20 cellular contexts compared by ENCODE assay signal in the genomic region with DNA sequence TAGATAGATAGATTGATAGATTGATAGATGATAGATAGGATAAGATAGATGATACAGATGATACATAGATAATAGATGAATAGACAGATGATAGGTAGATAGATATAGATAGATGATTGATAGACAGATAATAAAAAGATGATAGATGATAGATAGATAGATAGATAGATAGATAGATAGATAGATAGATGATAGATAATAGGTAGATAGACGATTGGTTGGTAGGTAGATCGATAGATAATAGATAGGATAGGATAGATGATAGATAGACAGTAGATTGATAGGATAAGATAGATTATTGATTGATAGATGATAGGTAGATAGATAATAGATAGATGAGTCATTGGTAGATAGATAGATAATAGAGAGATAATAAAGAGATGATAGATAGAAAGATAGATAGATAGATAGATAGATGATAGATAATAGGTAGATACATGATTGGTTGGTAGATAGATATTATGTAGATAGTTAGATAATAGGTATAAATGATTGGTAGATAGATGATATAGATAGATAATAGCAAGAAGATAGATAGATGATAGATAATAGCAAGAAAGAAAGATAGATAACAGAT.
DNase-seq lines count a peak whose midpoint lies in the region; ATAC-seq, FAIRE-seq and TF ChIP-seq lines count a peak whose summit lies in the region.
"Had no signal": no experiment of that assay in that cellular context is flagged by ENCODE, and none has a peak within 500 bp of the region (broad histone marks: within the 10 kb centered on the region; RNA-seq: fewer than 3 reads in every experiment).

No MANE protein-coding gene starts in this region.

- no peaks in the 10 kb centered on the region for H3K9me3 Mint-ChIP-seq in progenitor cell of endocrine pancreas (ENCODE audit: low read depth)
- peaks cover 0 to 3% (median 0%) of the 10 kb centered on the region in 11 donors for H3K9me3 Mint-ChIP-seq in naive thymus-derived CD4-positive, alpha-beta T cell
- H3K9me3 Mint-ChIP-seq: CD4-positive, alpha-beta T cell; CD8-positive, alpha-beta T cell had no signal

- H3K36me3 ChIP-seq in HEK293 (ENCODE audit: control insufficient read depth in 2 of 2, insufficient read depth in 1 of 2, low read length in 2 of 2) = no peaks in the 10 kb centered on the region
- H3K36me3 ChIP-seq in K562 (ENCODE audit: control insufficient read depth, insufficient read depth, low read length) = no peaks in the 10 kb centered on the region
- no peaks in the 10 kb centered on the region for H3K36me3 ChIP-seq in naive thymus-derived CD4-positive, alpha-beta T cell (ENCODE audit: control insufficient read depth in 2 of 3, insufficient read depth in 3 of 3, low read length in 3 of 3)
- H3K36me3 ChIP-seq: BLaER1 treated with 17β-estradiol and CSF1 and Interleukin-3, amounts not matched to agents 10 nM and 100 nM had no signal

- no peaks in the 10 kb centered on the region for H3K36me3 Mint-ChIP-seq in progenitor cell of endocrine pancreas (ENCODE audit: insufficient read depth)
- no peaks in the 10 kb centered on the region for H3K36me3 Mint-ChIP-seq in naive thymus-derived CD4-positive, alpha-beta T cell
- H3K36me3 Mint-ChIP-seq: CD8-positive, alpha-beta T cell had no signal

- no peaks in the 10 kb centered on the region for H3K79me2 ChIP-seq in K562 (ENCODE audit: control insufficient read depth, insufficient read depth, low read length)

- TF ChIP-seq CTCF in HEK293 (tag by site-specific recombination; IDR thresholded peaks at IDR 0.05) (no peak), K562 (IDR thresholded peaks at IDR 0.05 in 2 of 3, conservative IDR thresholded peaks at IDR 0.05 in 1 of 3; ENCODE audit: insufficient read depth in 2 of 3, low read depth in 1 of 3, low read length in 3 of 3) (no peak), progenitor cell of endocrine pancreas (IDR thresholded peaks at IDR 0.05; ENCODE audit: unreplicated experiment) (no peak)

- POLR2A ChIA-PET in HEK293 (lab: Yijun Ruan, JAX) (no interaction called here), K562 (lab: Yijun Ruan, JAX) (no interaction called here)
- POLR2A ChIA-PET in naive thymus-derived CD4-positive, alpha-beta T cell (lab: Charles Lee) = no interaction called here

- no peak for TF ChIP-seq EP300 in K562 (IDR thresholded peaks at IDR 0.05; ENCODE audit: low read length)

- H3K27me3 ChIP-seq in K562 (ENCODE audit: control insufficient read depth in 2 of 2, insufficient read depth in 2 of 2, low read length in 2 of 2) (peaks cover 0 to 14% of the 10 kb centered on the region in 2 experiments; a peak in 1 of 5 replicates), right cardiac atrium (ENCODE audit: control insufficient read depth, insufficient read depth) (no peaks in the 10 kb centered on the region)
- no peaks in the 10 kb centered on the region for H3K27me3 ChIP-seq in naive thymus-derived CD4-positive, alpha-beta T cell (ENCODE audit: control insufficient read depth in 2 of 2, insufficient read depth in 2 of 2, low read length in 2 of 2)
- H3K27me3 ChIP-seq: BLaER1 treated with 17β-estradiol and CSF1 and Interleukin-3, amounts not matched to agents 10 nM and 100 nM had no signal

- no peak overlapping the region for H3K9ac ChIP-seq in K562 (ENCODE audit: insufficient read depth in 1 of 2, low read depth in 2 of 2, low read length in 2 of 2)

- no peak overlapping the region for H3K4me2 ChIP-seq in K562 (ENCODE audit: insufficient read depth, low read length)

- no peaks in the 10 kb centered on the region for H4K20me1 ChIP-seq in K562 (replicated peaks; ENCODE audit: control insufficient read depth, insufficient read depth, low read length)
- H4K20me1 ChIP-seq: BLaER1 treated with 17β-estradiol and CSF1 and Interleukin-3, amounts not matched to agents 10 nM and 100 nM had no signal

- peak overlapping the region; percentile 4 for H3K27ac Mint-ChIP-seq in progenitor cell of endocrine pancreas
- H3K27ac Mint-ChIP-seq in naive thymus-derived CD4-positive, alpha-beta T cell = no peak overlapping the region
- H3K27ac Mint-ChIP-seq: CD4-positive, alpha-beta T cell; CD8-positive, alpha-beta T cell had no signal

- no peak overlapping the region for H3K4me3 Mint-ChIP-seq in progenitor cell of endocrine pancreas (ENCODE audit: low read depth)
- H3K4me3 Mint-ChIP-seq in naive thymus-derived CD4-positive, alpha-beta T cell = no peak overlapping the region
- H3K4me3 Mint-ChIP-seq: CD4-positive, alpha-beta T cell; CD8-positive, alpha-beta T cell had no signal

- no peaks in the 10 kb centered on the region for H3K9me3 ChIP-seq in HEK293 (ENCODE audit: control insufficient read depth, insufficient read depth, low read depth, low read length)
- H3K9me3 ChIP-seq in K562 (replicated peaks; ENCODE audit: control insufficient read depth, insufficient read depth, low read depth, low read length) = no peaks in the 10 kb centered on the region
- no peaks in the 10 kb centered on the region for H3K9me3 ChIP-seq in naive thymus-derived CD4-positive, alpha-beta T cell (ENCODE audit: control insufficient read depth in 2 of 3, low read length in 3 of 3)
- H3K9me3 ChIP-seq in right cardiac atrium (ENCODE audit: control insufficient read depth, low read length) = no peaks in the 10 kb centered on the region
- H3K9me3 ChIP-seq: Caco-2 had no signal

- H3K4me1 Mint-ChIP-seq in progenitor cell of endocrine pancreas (ENCODE audit: low read depth) = peaks cover 3% of the 10 kb centered on the region
- peaks cover 4 to 10% (median 7%) of the 10 kb centered on the region in 7 donors for H3K4me1 Mint-ChIP-seq in naive thymus-derived CD4-positive, alpha-beta T cell

- CTCF ChIA-PET in HEK293 (lab: Yijun Ruan, JAX) = no interaction called here
- CTCF ChIA-PET in K562 (lab: Yijun Ruan, JAX; ENCODE audit: low intra/inter-chr PET ratio) = no interaction called here
- CTCF ChIA-PET in naive thymus-derived CD4-positive, alpha-beta T cell (lab: Charles Lee) = no interaction called here

- H3K4me1 ChIP-seq in HEK293 (ENCODE audit: control insufficient read depth, insufficient read depth, low read length) (no peaks in the 10 kb centered on the region), K562 (replicated peaks in 1 of 2; ENCODE audit: control insufficient read depth in 2 of 2, insufficient read depth in 2 of 2, low read length in 2 of 2) (no peaks in the 10 kb centered on the region), right cardiac atrium (ENCODE audit: control insufficient read depth, insufficient read depth, low read length) (no peaks in the 10 kb centered on the region)
- no peaks in the 10 kb centered on the region for H3K4me1 ChIP-seq in naive thymus-derived CD4-positive, alpha-beta T cell (ENCODE audit: control insufficient read depth in 2 of 2, insufficient read depth in 2 of 2, low read length in 2 of 2)
- H3K4me1 ChIP-seq: Caco-2 had no signal

- DNase-seq in K562 (ENCODE audit: extremely low read depth in 1 of 4, low spot score in 3 of 4) (no peak), progenitor cell of endocrine pancreas (ENCODE audit: low spot score, unreplicated experiment) (no peak), right cardiac atrium (no peak)
- DNase-seq in naive thymus-derived CD4-positive, alpha-beta T cell = no peak
- DNase-seq in activated CD4-positive, alpha-beta T cell treated with anti-CD3 and anti-CD28 coated beads, Interleukin-2, amount 50 U/mL, for 4 hours = no peak
- DNase-seq: 8988T; ACHN; Caco-2; Calu3; CD4-positive, alpha-beta T cell; CD8-positive, alpha-beta T cell; DMS79 treated with DMSO at 0.1 percent for 48 hours; GF-D8 had no signal

- FAIRE-seq in K562 (lab: Jason Lieb, UNC) = no peak
- FAIRE-seq: A204.1, D721Med, G401.6, GM12891 had no signal

- no peak for TF ChIP-seq POLR2A in K562 (conservative IDR thresholded peaks at IDR 0.05)

- no peak overlapping the region for H3K27ac ChIP-seq in HEK293 (ENCODE audit: extremely low read depth, low read depth, low read length)
- H3K27ac ChIP-seq in K562 (ENCODE audit: extremely low read depth, low read depth, low read length) = no peak overlapping the region
- H3K27ac ChIP-seq in naive thymus-derived CD4-positive, alpha-beta T cell (ENCODE audit: low read depth, low read length) = no peak overlapping the region
- H3K27ac ChIP-seq in right cardiac atrium (ENCODE audit: low read length) = no peak overlapping the region
- H3K27ac ChIP-seq: BLaER1 treated with 17β-estradiol and CSF1 and Interleukin-3, amounts not matched to agents 10 nM and 100 nM; C4-2B had no signal

- H3K4me3 ChIP-seq in HEK293 (ENCODE audit: low read depth, low read length) (no peak overlapping the region), K562 (no peak overlapping the region), right cardiac atrium (ENCODE audit: low read length) (no peak overlapping the region)
- H3K4me3 ChIP-seq in naive thymus-derived CD4-positive, alpha-beta T cell (ENCODE audit: low read length) = no peak overlapping the region
- H3K4me3 ChIP-seq: BLaER1 treated with 17β-estradiol and CSF1 and Interleukin-3, amounts not matched to agents 10 nM and 100 nM had no signal

- intact Hi-C loops in K562 (cut with micrococcal nuclease) = no loop called here
- intact Hi-C loops in naive thymus-derived CD4-positive, alpha-beta T cell (cut with micrococcal nuclease) = no loop called here
- intact Hi-C loops in right cardiac atrium (cut with DNase I) = no loop called here

- no TSS peak for BruUV-seq in K562 (replicated peaks; lab: Mats Ljungman, UMichigan)

- no peak overlapping the region for H2AFZ ChIP-seq in K562 (ENCODE audit: low read depth, low read length)

- ATAC-seq in K562 (no peak), right cardiac atrium (no peak)
- no peak for ATAC-seq in naive thymus-derived CD4-positive, alpha-beta T cell
- ATAC-seq: CD8-positive, alpha-beta T cell had no signal

- no peak for TF ChIP-seq RAD21 in K562 (CRISPR knock-in tag; conservative IDR thresholded peaks at IDR 0.05 in 1 of 2, IDR thresholded peaks at IDR 0.05 in 1 of 2)

- WGBS in K562 (ENCODE audit: insufficient coverage, low coverage, missing lambda C conversion rate) = 0% methylated on average over 2 of the region's 2 CpGs
- 70% methylated on average over 2 of the region's 2 CpGs for WGBS in right cardiac atrium

- H3K27me3 Mint-ChIP-seq in progenitor cell of endocrine pancreas = peaks cover 39% of the 10 kb centered on the region
- peaks cover 3 to 20% (median 11%) of the 10 kb centered on the region in 5 donors for H3K27me3 Mint-ChIP-seq in naive thymus-derived CD4-positive, alpha-beta T cell

- H3K9me1 ChIP-seq in K562 (ENCODE audit: control insufficient read depth, insufficient read depth, low read length) = no peaks in the 10 kb centered on the region

- in situ Hi-C loops in K562 (cut with MboI) = no loop called here

TF ChIP-seq in HEK293, 187 proteins besides CTCF, POLR2A, EP300 and RAD21:
- no peak for TF ChIP-seq ZEB2 (tag by site-specific recombination; IDR thresholded peaks at IDR 0.05)
- no peak for TF ChIP-seq ZNF292 (tag by site-specific recombination; IDR thresholded peaks at IDR 0.05; ENCODE audit: borderline replicate concordance, low read depth)
- TF ChIP-seq ZBTB17 (tag by site-specific recombination; IDR thresholded peaks at IDR 0.05) = 0 out of 2 replicates have a peak, but pooled peaks have one; percentile 20

TF ChIP-seq in K562, 482 proteins besides CTCF, POLR2A, EP300 and RAD21 (continues in another document):
- TF ChIP-seq MTA1 (IDR thresholded peaks at IDR 0.05; ENCODE audit: borderline replicate concordance) = peak; percentile 78; the same call in 1 of the 2 replicates

Comparison
In these comparisons a context has a peak if more than half of its experiments do, and no peak if none do; other contexts are left out.
1. Of the 44 proteins assayed by ChIP-seq in both K562 and HEK293: peak only in K562: none; only in HEK293: ZBTB17; in both: none; in neither: 43.